Comparison of ENCODE assay signal across 23 cellular contexts in genomic region chr7:122055072-122055471, GRCh38.
"Had no signal": no experiment of that assay in that cellular context is flagged by ENCODE, and none has a peak within 500 bp of the region (broad histone marks: within the 10 kb centered on the region; RNA-seq: fewer than 3 reads in every experiment).

No MANE protein-coding gene starts in this region.

- ATAC-seq: activated CD4-positive, CD25-positive, alpha-beta regulatory T cell treated with anti-CD3 and anti-CD28 coated beads, Interleukin-2, amount 50 U/mL, for 24 hours; activated CD8-positive, alpha-beta memory T cell treated with anti-CD3 and anti-CD28 coated beads, Interleukin-2, amount 10 ng/mL, durations not matched to agents 7 days and 5 days; activated CD8-positive, alpha-beta T cell treated with anti-CD3 and anti-CD28 coated beads for 36 hours; activated naive CD8-positive, alpha-beta T cell treated with anti-CD3 and anti-CD28 coated beads, Interleukin-2, amount 50 U/mL, for 24 hours; gastroesophageal sphincter; heart right ventricle; left lobe of liver; lower lobe of right lung; naive thymus-derived CD4-positive, alpha-beta T cell; stimulated activated naive CD8-positive, alpha-beta T cell treated with anti-CD3 and anti-CD28 coated beads, Interleukin-15, Interleukin-2, amounts not matched to agents 100 U/mL and 50 U/mL, for 24 hours; T-cell had no signal

- DNase-seq: activated CD4-positive, alpha-beta T cell treated with anti-CD3 and anti-CD28 coated beads, Interleukin-2, amount 10 ng/mL, durations not matched to agents 24 days and 14 days; activated CD8-positive, alpha-beta memory T cell treated with anti-CD3 and anti-CD28 coated beads, Interleukin-2, amount 10 ng/mL, durations not matched to agents 7 days and 5 days; activated CD8-positive, alpha-beta T cell treated with anti-CD3 and anti-CD28 coated beads for 36 hours; activated effector memory CD4-positive, alpha-beta T cell treated with anti-CD3 and anti-CD28 coated beads, Interleukin-2, amount 50 U/mL, for 16 hours; activated naive CD4-positive, alpha-beta T cell treated with anti-CD3 and anti-CD28 coated beads, Interleukin-2, amount 50 U/mL, for 16 hours; activated naive CD8-positive, alpha-beta T cell treated with anti-CD3 and anti-CD28 coated beads, Interleukin-2, amount 50 U/mL, for 24 hours; activated T-cell treated with anti-CD3 and anti-CD28 coated beads for 4 hours; caudate nucleus; effector memory CD4-positive, alpha-beta T cell; heart right ventricle; kidney; lower lobe of right lung; naive thymus-derived CD4-positive, alpha-beta T cell; posterior cingulate gyrus; stimulated activated CD4-positive, alpha-beta T cell treated with anti-CD3 and anti-CD28 coated beads, Interleukin-4, amount 100 ng/mL, for 24 hours; stimulated activated naive CD8-positive, alpha-beta T cell treated with anti-CD3 and anti-CD28 coated beads, Interleukin-15, Interleukin-2, amounts not matched to agents 100 U/mL and 50 U/mL, for 24 hours; T-cell; upper lobe of left lung had no signal

- H3K4me3 ChIP-seq: esophagus muscularis mucosa, gastroesophageal sphincter, heart right ventricle, lower lobe of right lung, neural progenitor cell, upper lobe of left lung had no signal
